ENCODE assay signal across 1 cellular context in the genomic region with DNA sequence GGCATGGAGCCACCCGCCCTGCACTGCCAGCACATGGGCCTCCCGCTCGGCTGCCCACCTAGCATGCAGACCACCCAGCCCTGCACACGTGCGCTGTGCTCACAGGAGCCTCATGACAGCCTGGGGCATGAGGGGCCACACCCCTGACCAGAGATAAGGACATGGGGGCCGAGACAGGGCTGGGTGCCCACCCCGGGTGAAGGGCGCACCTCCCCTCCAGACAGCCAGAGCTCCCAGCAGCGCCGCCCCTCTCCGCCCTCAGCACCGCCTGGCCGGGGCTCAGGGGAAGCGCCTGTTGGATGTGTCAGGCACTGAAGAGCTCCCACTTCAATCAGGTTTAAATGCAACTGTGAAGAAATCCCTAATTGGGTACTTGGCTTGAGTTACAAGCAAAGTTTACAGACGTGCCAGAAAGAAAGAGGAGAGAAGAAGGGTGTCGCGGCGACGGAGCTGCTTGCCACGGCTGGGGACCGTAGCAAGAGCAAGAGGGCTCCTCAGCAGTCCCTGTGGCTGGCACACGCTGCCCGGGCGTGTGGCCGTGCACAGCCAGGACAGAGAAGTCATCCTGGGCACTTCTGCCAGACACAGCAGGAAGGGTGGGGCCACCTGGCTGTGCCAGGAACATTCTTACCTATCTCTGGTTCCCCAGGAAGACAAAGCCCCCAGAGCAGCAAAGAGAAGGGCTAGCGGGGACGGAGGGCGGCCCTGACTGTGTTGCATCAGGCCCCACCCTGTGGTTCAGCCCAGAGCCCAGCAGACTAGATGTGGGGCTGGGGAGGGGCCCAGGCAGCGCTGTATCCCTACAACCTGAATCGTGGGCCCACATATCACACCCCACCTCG.
TF ChIP-seq lines count a peak whose summit lies in the region.

No MANE protein-coding gene starts in this region.

TF ChIP-seq in HepG2, 621 proteins besides CTCF, POLR2A, EP300 and RAD21 (continued from another document):
- TF ChIP-seq, protein P1, sequence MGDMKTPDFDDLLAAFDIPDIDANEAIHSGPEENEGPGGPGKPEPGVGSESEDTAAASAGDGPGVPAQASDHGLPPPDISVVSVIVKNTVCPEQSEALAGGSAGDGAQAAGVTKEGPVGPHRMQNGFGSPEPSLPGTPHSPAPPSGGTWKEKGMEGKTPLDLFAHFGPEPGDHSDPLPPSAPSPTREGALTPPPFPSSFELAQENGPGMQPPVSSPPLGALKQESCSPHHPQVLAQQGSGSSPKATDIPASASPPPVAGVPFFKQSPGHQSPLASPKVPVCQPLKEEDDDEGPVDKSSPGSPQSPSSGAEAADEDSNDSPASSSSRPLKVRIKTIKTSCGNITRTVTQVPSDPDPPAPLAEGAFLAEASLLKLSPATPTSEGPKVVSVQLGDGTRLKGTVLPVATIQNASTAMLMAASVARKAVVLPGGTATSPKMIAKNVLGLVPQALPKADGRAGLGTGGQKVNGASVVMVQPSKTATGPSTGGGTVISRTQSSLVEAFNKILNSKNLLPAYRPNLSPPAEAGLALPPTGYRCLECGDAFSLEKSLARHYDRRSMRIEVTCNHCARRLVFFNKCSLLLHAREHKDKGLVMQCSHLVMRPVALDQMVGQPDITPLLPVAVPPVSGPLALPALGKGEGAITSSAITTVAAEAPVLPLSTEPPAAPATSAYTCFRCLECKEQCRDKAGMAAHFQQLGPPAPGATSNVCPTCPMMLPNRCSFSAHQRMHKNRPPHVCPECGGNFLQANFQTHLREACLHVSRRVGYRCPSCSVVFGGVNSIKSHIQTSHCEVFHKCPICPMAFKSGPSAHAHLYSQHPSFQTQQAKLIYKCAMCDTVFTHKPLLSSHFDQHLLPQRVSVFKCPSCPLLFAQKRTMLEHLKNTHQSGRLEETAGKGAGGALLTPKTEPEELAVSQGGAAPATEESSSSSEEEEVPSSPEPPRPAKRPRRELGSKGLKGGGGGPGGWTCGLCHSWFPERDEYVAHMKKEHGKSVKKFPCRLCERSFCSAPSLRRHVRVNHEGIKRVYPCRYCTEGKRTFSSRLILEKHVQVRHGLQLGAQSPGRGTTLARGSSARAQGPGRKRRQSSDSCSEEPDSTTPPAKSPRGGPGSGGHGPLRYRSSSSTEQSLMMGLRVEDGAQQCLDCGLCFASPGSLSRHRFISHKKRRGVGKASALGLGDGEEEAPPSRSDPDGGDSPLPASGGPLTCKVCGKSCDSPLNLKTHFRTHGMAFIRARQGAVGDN (CRISPR knock-in tag; IDR thresholded peaks at IDR 0.05) = no peak
- no peak for TF ChIP-seq SKI (IDR thresholded peaks at IDR 0.05; ENCODE audit: partially characterized antibody)
- TF ChIP-seq, protein P2, sequence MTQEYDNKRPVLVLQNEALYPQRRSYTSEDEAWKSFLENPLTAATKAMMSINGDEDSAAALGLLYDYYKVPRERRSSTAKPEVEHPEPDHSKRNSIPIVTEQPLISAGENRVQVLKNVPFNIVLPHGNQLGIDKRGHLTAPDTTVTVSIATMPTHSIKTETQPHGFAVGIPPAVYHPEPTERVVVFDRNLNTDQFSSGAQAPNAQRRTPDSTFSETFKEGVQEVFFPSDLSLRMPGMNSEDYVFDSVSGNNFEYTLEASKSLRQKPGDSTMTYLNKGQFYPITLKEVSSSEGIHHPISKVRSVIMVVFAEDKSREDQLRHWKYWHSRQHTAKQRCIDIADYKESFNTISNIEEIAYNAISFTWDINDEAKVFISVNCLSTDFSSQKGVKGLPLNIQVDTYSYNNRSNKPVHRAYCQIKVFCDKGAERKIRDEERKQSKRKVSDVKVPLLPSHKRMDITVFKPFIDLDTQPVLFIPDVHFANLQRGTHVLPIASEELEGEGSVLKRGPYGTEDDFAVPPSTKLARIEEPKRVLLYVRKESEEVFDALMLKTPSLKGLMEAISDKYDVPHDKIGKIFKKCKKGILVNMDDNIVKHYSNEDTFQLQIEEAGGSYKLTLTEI (CRISPR knock-in tag; conservative IDR thresholded peaks at IDR 0.05) = no peak
- TF ChIP-seq ISX (CRISPR knock-in tag; conservative IDR thresholded peaks at IDR 0.05) = no peak
- TF ChIP-seq, protein P3, sequence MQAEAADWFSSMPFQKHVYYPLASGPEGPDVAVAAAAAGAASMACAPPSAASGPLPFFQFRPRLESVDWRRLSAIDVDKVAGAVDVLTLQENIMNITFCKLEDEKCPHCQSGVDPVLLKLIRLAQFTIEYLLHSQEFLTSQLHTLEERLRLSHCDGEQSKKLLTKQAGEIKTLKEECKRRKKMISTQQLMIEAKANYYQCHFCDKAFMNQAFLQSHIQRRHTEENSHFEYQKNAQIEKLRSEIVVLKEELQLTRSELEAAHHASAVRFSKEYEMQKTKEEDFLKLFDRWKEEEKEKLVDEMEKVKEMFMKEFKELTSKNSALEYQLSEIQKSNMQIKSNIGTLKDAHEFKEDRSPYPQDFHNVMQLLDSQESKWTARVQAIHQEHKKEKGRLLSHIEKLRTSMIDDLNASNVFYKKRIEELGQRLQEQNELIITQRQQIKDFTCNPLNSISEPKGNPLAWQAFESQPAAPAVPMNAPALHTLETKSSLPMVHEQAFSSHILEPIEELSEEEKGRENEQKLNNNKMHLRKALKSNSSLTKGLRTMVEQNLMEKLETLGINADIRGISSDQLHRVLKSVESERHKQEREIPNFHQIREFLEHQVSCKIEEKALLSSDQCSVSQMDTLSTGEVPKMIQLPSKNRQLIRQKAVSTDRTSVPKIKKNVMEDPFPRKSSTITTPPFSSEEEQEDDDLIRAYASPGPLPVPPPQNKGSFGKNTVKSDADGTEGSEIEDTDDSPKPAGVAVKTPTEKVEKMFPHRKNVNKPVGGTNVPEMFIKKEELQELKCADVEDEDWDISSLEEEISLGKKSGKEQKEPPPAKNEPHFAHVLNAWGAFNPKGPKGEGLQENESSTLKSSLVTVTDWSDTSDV (CRISPR knock-in tag; IDR thresholded peaks at IDR 0.05) = no peak
- no peak for TF ChIP-seq FOXO1 (CRISPR knock-in tag; IDR thresholded peaks at IDR 0.05)
- TF ChIP-seq ZBTB7A (CRISPR knock-in tag; IDR thresholded peaks at IDR 0.05) = no peak
- TF ChIP-seq, protein P4, sequence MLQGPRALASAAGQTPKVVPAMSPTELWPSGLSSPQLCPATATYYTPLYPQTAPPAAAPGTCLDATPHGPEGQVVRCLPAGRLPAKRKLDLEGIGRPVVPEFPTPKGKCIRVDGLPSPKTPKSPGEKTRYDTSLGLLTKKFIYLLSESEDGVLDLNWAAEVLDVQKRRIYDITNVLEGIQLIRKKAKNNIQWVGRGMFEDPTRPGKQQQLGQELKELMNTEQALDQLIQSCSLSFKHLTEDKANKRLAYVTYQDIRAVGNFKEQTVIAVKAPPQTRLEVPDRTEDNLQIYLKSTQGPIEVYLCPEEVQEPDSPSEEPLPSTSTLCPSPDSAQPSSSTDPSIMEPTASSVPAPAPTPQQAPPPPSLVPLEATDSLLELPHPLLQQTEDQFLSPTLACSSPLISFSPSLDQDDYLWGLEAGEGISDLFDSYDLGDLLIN (CRISPR knock-in tag; IDR thresholded peaks at IDR 0.05; ENCODE audit: borderline replicate concordance) = no peak
- TF ChIP-seq ZFP37 (CRISPR knock-in tag; IDR thresholded peaks at IDR 0.05; ENCODE audit: borderline replicate concordance) = no peak
- no peak for TF ChIP-seq PHF8 (CRISPR knock-in tag; IDR thresholded peaks at IDR 0.05)
- no peak for TF ChIP-seq ZNF816 (CRISPR knock-in tag; IDR thresholded peaks at IDR 0.05; ENCODE audit: borderline replicate concordance)
- TF ChIP-seq TCF12 (IDR thresholded peaks at IDR 0.05) = no peak
- TF ChIP-seq TCF12 (CRISPR knock-in tag; IDR thresholded peaks at IDR 0.05) = no peak
- no peak for TF ChIP-seq ZSCAN21 (CRISPR knock-in tag; IDR thresholded peaks at IDR 0.05; ENCODE audit: borderline replicate concordance)
- TF ChIP-seq ZNF333 (CRISPR knock-in tag; IDR thresholded peaks at IDR 0.05; ENCODE audit: borderline replicate concordance) = no peak
- TF ChIP-seq, protein P5, sequence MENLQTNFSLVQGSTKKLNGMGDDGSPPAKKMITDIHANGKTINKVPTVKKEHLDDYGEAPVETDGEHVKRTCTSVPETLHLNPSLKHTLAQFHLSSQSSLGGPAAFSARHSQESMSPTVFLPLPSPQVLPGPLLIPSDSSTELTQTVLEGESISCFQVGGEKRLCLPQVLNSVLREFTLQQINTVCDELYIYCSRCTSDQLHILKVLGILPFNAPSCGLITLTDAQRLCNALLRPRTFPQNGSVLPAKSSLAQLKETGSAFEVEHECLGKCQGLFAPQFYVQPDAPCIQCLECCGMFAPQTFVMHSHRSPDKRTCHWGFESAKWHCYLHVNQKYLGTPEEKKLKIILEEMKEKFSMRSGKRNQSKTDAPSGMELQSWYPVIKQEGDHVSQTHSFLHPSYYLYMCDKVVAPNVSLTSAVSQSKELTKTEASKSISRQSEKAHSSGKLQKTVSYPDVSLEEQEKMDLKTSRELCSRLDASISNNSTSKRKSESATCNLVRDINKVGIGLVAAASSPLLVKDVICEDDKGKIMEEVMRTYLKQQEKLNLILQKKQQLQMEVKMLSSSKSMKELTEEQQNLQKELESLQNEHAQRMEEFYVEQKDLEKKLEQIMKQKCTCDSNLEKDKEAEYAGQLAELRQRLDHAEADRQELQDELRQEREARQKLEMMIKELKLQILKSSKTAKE (CRISPR knock-in tag; IDR thresholded peaks at IDR 0.05; ENCODE audit: borderline replicate concordance) = no peak
